8 cellular contexts compared by ENCODE assay signal in the genomic region with DNA sequence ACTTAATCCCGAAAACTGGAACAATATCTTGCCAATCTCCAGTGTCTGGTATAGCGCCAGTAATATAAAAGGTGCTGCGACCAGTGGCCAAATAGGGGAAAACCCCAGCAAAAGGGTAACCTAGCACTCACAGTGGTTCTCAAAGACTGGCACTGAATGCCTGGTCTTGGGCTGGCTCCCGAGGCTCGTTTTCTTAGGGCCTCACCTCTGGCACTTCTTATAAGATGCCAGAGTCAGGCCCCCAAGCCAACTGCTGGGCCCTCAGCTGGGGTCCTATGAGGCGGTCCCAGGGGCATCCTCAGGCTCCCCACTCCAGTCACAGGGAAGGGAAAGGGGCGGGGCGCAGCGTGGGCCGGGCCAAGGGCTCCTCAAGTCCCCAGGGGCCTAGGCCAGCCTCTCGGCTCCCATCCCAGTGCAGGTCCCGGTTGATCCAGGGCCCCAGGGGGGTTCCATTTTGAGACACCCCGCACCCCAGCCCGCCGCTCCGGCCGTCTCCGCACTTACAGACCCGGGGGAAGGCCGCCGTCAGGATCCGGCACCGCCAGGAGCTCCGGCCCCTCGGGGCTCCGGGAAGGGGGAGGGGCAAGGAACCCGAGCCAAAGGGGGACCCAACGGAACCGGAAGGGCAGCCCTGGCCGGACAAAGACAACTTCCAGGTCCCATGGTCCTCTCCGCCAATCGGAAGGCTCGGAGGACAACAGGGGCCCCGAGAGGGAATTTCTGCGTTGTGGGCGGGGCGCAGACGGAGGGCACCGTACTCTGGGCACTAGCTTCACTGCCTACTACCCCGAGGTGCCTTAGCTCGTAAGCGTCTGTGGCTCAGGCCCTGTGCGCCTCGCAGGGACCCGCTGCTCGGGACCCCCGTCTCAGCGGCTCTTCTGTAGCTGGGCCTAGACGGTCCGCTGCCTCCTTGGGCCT. TPM values are rescaled to one million over a fixed set of nuclear protein-coding genes. Genes with fewer than 3 reads are reported as not detected.
DNase-seq lines count a peak whose midpoint lies in the region; TF ChIP-seq lines count a peak whose summit lies in the region.

A gene with protein sequence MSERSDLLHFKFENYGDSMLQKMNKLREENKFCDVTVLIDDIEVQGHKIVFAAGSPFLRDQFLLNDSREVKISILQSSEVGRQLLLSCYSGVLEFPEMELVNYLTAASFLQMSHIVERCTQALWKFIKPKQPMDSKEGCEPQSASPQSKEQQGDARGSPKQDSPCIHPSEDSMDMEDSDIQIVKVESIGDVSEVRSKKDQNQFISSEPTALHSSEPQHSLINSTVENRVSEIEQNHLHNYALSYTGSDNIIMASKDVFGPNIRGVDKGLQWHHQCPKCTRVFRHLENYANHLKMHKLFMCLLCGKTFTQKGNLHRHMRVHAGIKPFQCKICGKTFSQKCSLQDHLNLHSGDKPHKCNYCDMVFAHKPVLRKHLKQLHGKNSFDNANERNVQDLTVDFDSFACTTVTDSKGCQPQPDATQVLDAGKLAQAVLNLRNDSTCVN (minus strand): TSS at position 580 of the 918 bp plus-strand sequence. CDS start 11,578 bp downstream, outside the sequence.

- H3K36me3 ChIP-seq in ES-I3 (ENCODE audit: insufficient read depth, low read length) (no peaks in the 10 kb centered on the region), neuron (ENCODE audit: insufficient read depth, low read length) (peaks cover 4% of the 10 kb centered on the region)

- H3K27me3 ChIP-seq in H9 (ENCODE audit: insufficient read depth, low read length) (no peaks in the 10 kb centered on the region), neuron (ENCODE audit: insufficient read depth, low read length) (no peaks in the 10 kb centered on the region)

- H2AFZ ChIP-seq in H9 (ENCODE audit: low read length) = no peak within 1 kb of the TSS
- peak within 1 kb of the TSS; percentile 35 for H2AFZ ChIP-seq in neuron (ENCODE audit: low read depth, low read length)

- H3K9me3 ChIP-seq in ES-I3 (ENCODE audit: control insufficient read depth, insufficient read depth, low read length) (no peaks in the 10 kb centered on the region), H9 (ENCODE audit: control insufficient read depth, low read depth, low read length) (no peaks in the 10 kb centered on the region), neuron (ENCODE audit: low read length) (no peaks in the 10 kb centered on the region)

- H3K18ac ChIP-seq in H9 (ENCODE audit: insufficient read length, low read depth, low read length) = no peak within 1 kb of the TSS

- no peak within 1 kb of the TSS for H3K4me3 Mint-ChIP-seq in H9

- peaks cover 7% of the 10 kb centered on the region for H3K23me2 ChIP-seq in H9 (ENCODE audit: insufficient read length, low read depth, low read length, poor library complexity, severe bottlenecking)

- peak; percentile 94 for TF ChIP-seq POLR2A in Raji (IDR thresholded peaks at IDR 0.05; ENCODE audit: insufficient read depth, low read depth, low read length)

- H3K56ac ChIP-seq in H9 (ENCODE audit: insufficient read length, low read depth, low read length) = no peak within 1 kb of the TSS

- peak within 1 kb of the TSS; percentile 89 to 97 (median 94) for H3K27ac Mint-ChIP-seq in H9

- no peak within 1 kb of the TSS for H2BK5ac ChIP-seq in H9 (ENCODE audit: insufficient read length, low read length)

- peaks cover 7 to 8% of the 10 kb centered on the region in 2 experiments for H3K4me1 Mint-ChIP-seq in H9

- no peak within 1 kb of the TSS for H4K8ac ChIP-seq in H9 (replicated peaks; ENCODE audit: insufficient read length, low read depth, low read length)

- peak; percentile 98 for DNase-seq in H9
- peak; percentile 98 for DNase-seq in M059J (ENCODE audit: low read depth)
- DNase-seq in activated effector memory CD4-positive, alpha-beta T cell treated with anti-CD3 and anti-CD28 coated beads, Interleukin-2, amount 50 U/mL, for 16 hours = peak; percentile 96
- peak; percentile 92 to 98 for DNase-seq in foreskin fibroblast
- peak; percentile 91 for DNase-seq in stromal cell of bone marrow (ENCODE audit: low read depth)

- no peak within 1 kb of the TSS for H2BK120ac ChIP-seq in H9 (ENCODE audit: low read depth, low read length, poor library complexity, severe bottlenecking)

- H2AK5ac ChIP-seq in H9 (ENCODE audit: insufficient read length, low read length) = no peak within 1 kb of the TSS

- no peaks in the 10 kb centered on the region for H4K20me1 ChIP-seq in H9 (ENCODE audit: control insufficient read depth, insufficient read depth, insufficient read length)

- no CpG with 5 or more reads among the region's 50 CpGs for WGBS in H9 (ENCODE audit: extremely low coverage, insufficient read length, low lambda C conversion rate)

- TF ChIP-seq CTCF in H9 (conservative IDR thresholded peaks at IDR 0.05) (peak; percentile 33; the same call in 2 of the 3 replicates), foreskin fibroblast (IDR thresholded peaks at IDR 0.05; ENCODE audit: low read depth, low read length) (no peak)

- H3K4me1 ChIP-seq in ES-I3 (ENCODE audit: insufficient read depth, low read length) (peaks cover 10% of the 10 kb centered on the region; the same call in 1 of the 2 replicates), H9 (ENCODE audit: insufficient read depth, low read length) (no peaks in the 10 kb centered on the region), neuron (ENCODE audit: insufficient read depth, low read length) (peaks cover 21% of the 10 kb centered on the region)

- H3K14ac ChIP-seq in H9 (ENCODE audit: insufficient read depth, low read length) = peak within 1 kb of the TSS; percentile 79

- no peak within 1 kb of the TSS for H2BK20ac ChIP-seq in H9 (ENCODE audit: low read depth, low read length, poor library complexity, severe bottlenecking)

- no peak within 1 kb of the TSS for H4K5ac ChIP-seq in H9 (ENCODE audit: insufficient read length, low read depth, low read length)

- H3K4me3 ChIP-seq in foreskin fibroblast (ENCODE audit: low read depth in 1 of 2, low read length in 2 of 2) (peak within 1 kb of the TSS; percentile 65 to 83), neuron (ENCODE audit: low read length) (peak within 1 kb of the TSS; percentile 89)

- H3K36me3 Mint-ChIP-seq in H9 (ENCODE audit: insufficient read depth in 1 of 3, low read depth in 3 of 3) = peaks cover 0 to 8% (median 7%) of the 10 kb centered on the region in 3 experiments; a peak in 4 of 7 replicates

- no peaks in the 10 kb centered on the region for H3K27me3 Mint-ChIP-seq in H9 (ENCODE audit: low read depth)

- H3K79me1 ChIP-seq in H9 (ENCODE audit: insufficient read depth, low read depth, low read length, poor library complexity, severe bottlenecking) = no peaks in the 10 kb centered on the region

- H4K91ac ChIP-seq in H9 (ENCODE audit: insufficient read length, low read depth, low read length) = no peak within 1 kb of the TSS

- H3K4me2 ChIP-seq in H9 (ENCODE audit: insufficient read depth, insufficient read length, low read length) = peak within 1 kb of the TSS; percentile 85

- H3K9me3 Mint-ChIP-seq in H9 = no peaks in the 10 kb centered on the region

- H3K27ac ChIP-seq in H9 (ENCODE audit: insufficient read length, low read depth, low read length) = peak within 1 kb of the TSS; percentile 24

- peaks cover 21% of the 10 kb centered on the region for H3K79me2 ChIP-seq in H9 (ENCODE audit: insufficient read depth, low read length)

- peak within 1 kb of the TSS; percentile 88 for H3K9ac ChIP-seq in ES-I3 (ENCODE audit: low read depth, low read length)
- peak within 1 kb of the TSS; percentile 90 for H3K9ac ChIP-seq in H9 (ENCODE audit: extremely low read depth, insufficient read length, low read length)

- H3T11ph ChIP-seq in H9 (ENCODE audit: low read length) = no peak within 1 kb of the TSS

- no peak within 1 kb of the TSS for H2BK15ac ChIP-seq in H9 (ENCODE audit: low read depth, low read length)

- no peak within 1 kb of the TSS for H3K23ac ChIP-seq in H9 (ENCODE audit: insufficient read length, low read depth, low read length)

- no peak within 1 kb of the TSS for H3K4ac ChIP-seq in H9 (ENCODE audit: low read depth, low read length)

- no peak within 1 kb of the TSS for H2BK12ac ChIP-seq in H9 (ENCODE audit: insufficient read length, low read depth, low read length)

RNA-seq across cellular contexts. Expression of the gene that starts here (rescaled TPM):
- 5.8 and 6.1 TPM in 2 replicates for total RNA-seq in H9 (2021)
- 2.8 and 5.3 TPM in 2 replicates for total RNA-seq in M059J (2014; rRNA removed; shearing (Covaris generic))

Comparison
In these comparisons a context has a peak if more than half of its experiments do, and no peak if none do; other contexts are left out.
1. Peak in every context shown above with its lines: DNase-seq, H3K4me3 ChIP-seq and H3K27ac ChIP-seq.